Comparison of ENCODE assay signal across 1 cellular context in the genomic region with DNA sequence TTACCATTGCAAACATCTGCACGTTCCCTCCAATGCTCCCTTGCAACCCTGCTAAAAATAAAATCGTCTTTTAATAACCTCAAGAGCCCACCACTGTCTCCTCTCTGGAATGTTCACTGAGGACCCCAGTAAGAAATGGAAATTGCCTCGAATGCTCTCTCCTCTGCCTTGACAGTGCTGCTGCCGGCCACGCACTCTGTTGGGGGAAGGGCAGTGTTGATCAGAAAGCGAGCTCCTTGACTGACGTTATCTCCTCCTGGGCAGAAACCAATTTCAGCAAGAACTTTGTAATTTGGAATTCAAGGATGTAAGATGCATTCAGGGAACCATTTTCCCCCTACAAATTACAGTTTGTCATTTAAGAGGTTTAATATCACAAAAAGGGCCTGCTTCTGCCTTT.
TF ChIP-seq lines count a peak whose summit lies in the region.

No MANE protein-coding gene starts in this region.

TF ChIP-seq in H1, 55 proteins besides CTCF, POLR2A, EP300 and RAD21:
- TF ChIP-seq, protein P1, sequence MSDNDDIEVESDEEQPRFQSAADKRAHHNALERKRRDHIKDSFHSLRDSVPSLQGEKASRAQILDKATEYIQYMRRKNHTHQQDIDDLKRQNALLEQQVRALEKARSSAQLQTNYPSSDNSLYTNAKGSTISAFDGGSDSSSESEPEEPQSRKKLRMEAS (IDR thresholded peaks at IDR 0.05), result peak; percentile 47; the same call in 1 of the 2 replicates
- no peak for TF ChIP-seq KDM1A (IDR thresholded peaks at IDR 0.05; ENCODE audit: borderline replicate concordance, low read length)
TF ChIP-seq in H1: peak in this region for 1.
